ENCODE assay signal across 13 cellular contexts in genomic region chr15:92614301-92614700, GRCh38.
"Had no signal": no experiment of that assay in that cellular context is flagged by ENCODE, and none has a peak within 500 bp of the region (broad histone marks: within the 10 kb centered on the region; RNA-seq: fewer than 3 reads in every experiment).

No MANE protein-coding gene starts in this region.

- H3K9me3 Mint-ChIP-seq: activated naive CD4-positive, alpha-beta T cell treated with anti-CD3 and anti-CD28 coated beads, Interleukin-2, amount 50 U/mL, for 24 hours; central memory CD8-positive, alpha-beta T cell; memory B cell; neural crest cell; type B pancreatic cell had no signal

- H3K4me1 Mint-ChIP-seq: activated naive CD4-positive, alpha-beta T cell treated with anti-CD3 and anti-CD28 coated beads, Interleukin-2, amount 50 U/mL, for 24 hours; central memory CD8-positive, alpha-beta T cell; memory B cell had no signal

- ATAC-seq: activated CD4-positive, CD25-positive, alpha-beta regulatory T cell treated with anti-CD3 and anti-CD28 coated beads, Interleukin-2, amount 50 U/mL, for 24 hours had no signal

- H3K36me3 Mint-ChIP-seq: activated naive CD4-positive, alpha-beta T cell treated with anti-CD3 and anti-CD28 coated beads, Interleukin-2, amount 50 U/mL, for 24 hours; memory B cell had no signal

- H3K4me3 Mint-ChIP-seq: activated naive CD4-positive, alpha-beta T cell treated with anti-CD3 and anti-CD28 coated beads, Interleukin-2, amount 50 U/mL, for 24 hours; central memory CD8-positive, alpha-beta T cell; memory B cell; neural crest cell; type B pancreatic cell had no signal

- H3K27ac Mint-ChIP-seq: activated naive CD4-positive, alpha-beta T cell treated with anti-CD3 and anti-CD28 coated beads, Interleukin-2, amount 50 U/mL, for 24 hours; memory B cell had no signal

- DNase-seq: activated T-cell treated with anti-CD3 and anti-CD28 coated beads, Interleukin-2, amount 50 U/mL, for 1 hour; cortex of kidney; effector memory CD4-positive, alpha-beta T cell; kidney glomerular epithelial cell; retina; small intestine; substantia nigra had no signal

- H3K27me3 Mint-ChIP-seq: activated naive CD4-positive, alpha-beta T cell treated with anti-CD3 and anti-CD28 coated beads, Interleukin-2, amount 50 U/mL, for 24 hours; type B pancreatic cell had no signal
